In genomic region chr11:47269002-47269828, GRCh38 we compare ENCODE assay signal across 8 cellular contexts. TPM values are rescaled to one million over a fixed set of nuclear protein-coding genes. Genes with fewer than 3 reads are reported as not detected.
DNase-seq lines count a peak whose midpoint lies in the region; ATAC-seq and TF ChIP-seq lines count a peak whose summit lies in the region.

No MANE protein-coding gene starts in this region.

- no peaks in the 10 kb centered on the region for H3K27me3 ChIP-seq in body of pancreas

- peaks cover 35% of the 10 kb centered on the region for H3K4me1 ChIP-seq in body of pancreas

- peak overlapping the region; percentile 88 to 98 (median 94) for H3K27ac ChIP-seq in body of pancreas

- no peaks in the 10 kb centered on the region for H3K9me3 ChIP-seq in body of pancreas

- WGBS in body of pancreas, 2 donors = 6 to 30% methylated on average over 11 to 43 of the region's 52 CpGs

- H3K4me3 ChIP-seq in body of pancreas (peak overlapping the region; percentile 74 to 85), iPS-11a (ENCODE audit: low read depth, low read length) (peak overlapping the region; percentile 85), skeletal muscle cell (ENCODE audit: low read depth, low read length) (peak overlapping the region; percentile 75)

- ATAC-seq in HG03060 (IDR thresholded peaks at IDR 0.05; ENCODE audit: low read depth, unreplicated experiment) (peak; percentile 26), body of pancreas (peak; percentile 88)

- peaks cover 0 to 2% of the 10 kb centered on the region in 2 donors for H3K36me3 ChIP-seq in body of pancreas (replicated peaks in 1 of 2; ENCODE audit: insufficient read depth in 1 of 2, low read depth in 2 of 2)

- peak in 1 of 3 donors; percentile 57 for TF ChIP-seq POLR2A in body of pancreas (IDR thresholded peaks at IDR 0.05)

- DNase-seq in NK-92 treated with Interleukin-12 subunit alpha and Interleukin-12 subunit beta, amount 100 ng/mL, for 24 hours (lab: John Stamatoyannopoulos, UW) = peak; percentile 86
- no peak for DNase-seq in NK-92 (lab: John Stamatoyannopoulos, UW; ENCODE audit: unreplicated experiment)
- peak; percentile 65 for DNase-seq in NCI-H2107 (lab: John Stamatoyannopoulos, UW)
- peak; percentile 94 for DNase-seq in UCSD-AML1 (lab: John Stamatoyannopoulos, UW; ENCODE audit: unreplicated experiment)
- peak; percentile 90 to 94 (median 92) for DNase-seq in body of pancreas
- peak; percentile 54 for DNase-seq in skeletal muscle cell (ENCODE audit: low read depth)

- intact Hi-C loops in body of pancreas (cut with DNase I) = no loop called here

- peak in 3 of 7 experiments; percentile 23 to 32 (median 26) for TF ChIP-seq CTCF in body of pancreas (IDR thresholded peaks at IDR 0.05)

RNA-seq across cellular contexts. Expression of gene MADD, which starts 0.7 kb away (rescaled TPM):
- 10 to 100 TPM; 22.8 to 41.2 TPM for total RNA-seq in body of pancreas

RNA-seq across cellular contexts. Expression of gene NR1H3, which starts 11.4 kb away (rescaled TPM):
- total RNA-seq in body of pancreas = 10 to 100 TPM; 17.9 to 33.9 TPM

RNA-seq across cellular contexts. Expression of gene ACP2, which starts 20.6 kb away (rescaled TPM):
- total RNA-seq in body of pancreas = 10 to 100 TPM; 31.6 to 43.1 TPM

RNA-seq across cellular contexts. Expression of gene DDB2, which starts 54.4 kb away (rescaled TPM):
- 10 to 100 TPM; 10.9 to 33.2 TPM for total RNA-seq in body of pancreas
